Comparison of ENCODE assay signal across 1 cellular context in genomic region chr1:27436204-27437159, GRCh38.
TF ChIP-seq lines count a peak whose summit lies in the region.

No MANE protein-coding gene starts in this region.

TF ChIP-seq in GM12878, 131 proteins besides CTCF, POLR2A, EP300 and RAD21 (continued from another document):
- TF ChIP-seq E2F8 (IDR thresholded peaks at IDR 0.05; ENCODE audit: low read depth, partially characterized antibody) (no peak), CBFB (IDR thresholded peaks at IDR 0.05; ENCODE audit: low read depth) (no peak), NR2F1 (conservative IDR thresholded peaks at IDR 0.05) (no peak), SMARCA5 (IDR thresholded peaks at IDR 0.05) (no peak), PML (IDR thresholded peaks at IDR 0.05; ENCODE audit: low read length) (0 out of 2 replicates have a peak, but pooled peaks have one; percentile 25), RUNX3 (IDR thresholded peaks at IDR 0.05; ENCODE audit: low read length) (peak; percentile 66), MEF2A (IDR thresholded peaks at IDR 0.05; ENCODE audit: insufficient read depth, low read depth, low read length) (0 out of 2 replicates have a peak, but pooled peaks have one; percentile 7), ZNF207 (IDR thresholded peaks at IDR 0.05; ENCODE audit: borderline replicate concordance) (no peak), SPI1 (IDR thresholded peaks at IDR 0.05; ENCODE audit: borderline replicate concordance, insufficient read depth, low read depth, low read length) (peak; percentile 20; the same call in 1 of the 2 replicates), KDM1A (IDR thresholded peaks at IDR 0.05; ENCODE audit: borderline replicate concordance) (no peak)
